ENCODE assay signal across 8 cellular contexts in genomic region chr17:64776720-64777412, GRCh38.
DNase-seq lines count a peak whose midpoint lies in the region; ATAC-seq, FAIRE-seq and TF ChIP-seq lines count a peak whose summit lies in the region.
"Not testable (repeated sequence)": the region's sequence is repeated elsewhere in the genome, so short reads cannot be mapped to it uniquely, and the experiment has no call there.

No MANE protein-coding gene starts in this region.

- H3K9me3 Mint-ChIP-seq in Calu3 (ENCODE audit: low read depth, unreplicated experiment): not testable (repeated sequence)

- DNase-seq in Calu3 (peak; percentile 81), RCC 7860 (ENCODE audit: low spot score) (peak; percentile 66), mucosa of descending colon (peak; percentile 79 to 89 (median 89))
- peak; percentile 85 to 89 for DNase-seq in activated T-cell treated with anti-CD3 and anti-CD28 coated beads, Interleukin-2, amount 50 U/mL, for 48 hours
- DNase-seq in epithelial cell of proximal tubule (ENCODE audit: low read depth): not testable (repeated sequence)
- DNase-seq in stimulated activated CD8-positive, alpha-beta memory T cell treated with anti-CD3 and anti-CD28 coated beads, Interleukin-15, amount 100 ng/mL, for 48 hours (ENCODE audit: low read depth in 2 of 2): peak; percentile 49 to 61

- CTCF ChIA-PET in Calu3 (lab: Charles Lee): interaction anchor here (1.3 kb wide), 1 partner anchor 142 kb away, joined by 5 read pairs; no protein-coding TSS in a partner anchor

- BruUV-seq in Calu3 (replicated peaks; lab: Mats Ljungman, UMichigan): not testable (repeated sequence)

- H3K27me3 Mint-ChIP-seq in Calu3 (ENCODE audit: unreplicated experiment): not testable (repeated sequence)

- FAIRE-seq in RCC 7860 (lab: Jason Lieb, UNC): peak; percentile 4

- H3K4me3 Mint-ChIP-seq in Calu3 (ENCODE audit: low read depth, unreplicated experiment): not testable (repeated sequence)

- H3K4me1 Mint-ChIP-seq in Calu3 (ENCODE audit: low read depth, unreplicated experiment): not testable (repeated sequence)

- H3K36me3 ChIP-seq in mucosa of descending colon (ENCODE audit: low read depth): not testable (repeated sequence)

- H3K9me3 ChIP-seq in mucosa of descending colon: not testable (repeated sequence)

- TF ChIP-seq CTCF in Calu3 (IDR thresholded peaks at IDR 0.05; ENCODE audit: unreplicated experiment): peak; percentile 85
- peak; percentile 91 for TF ChIP-seq CTCF in LNCAP (IDR thresholded peaks at IDR 0.05)
- peak; percentile 73 for TF ChIP-seq CTCF in epithelial cell of proximal tubule (conservative IDR thresholded peaks at IDR 0.05; ENCODE audit: low read depth, low read length)
- peak; percentile 94 for TF ChIP-seq CTCF in mucosa of descending colon (IDR thresholded peaks at IDR 0.05)

- H3K36me3 Mint-ChIP-seq in Calu3 (ENCODE audit: insufficient read depth, unreplicated experiment): peaks cover 57% of the 10 kb centered on the region

- intact Hi-C loops in Calu3 (cut with micrococcal nuclease; ENCODE audit: unreplicated experiment): loop anchor here (10.0 kb wide), 1 partner anchor 148 kb away; no protein-coding TSS in a partner anchor
- intact Hi-C loops in mucosa of descending colon (cut with DNase I, micrococcal nuclease): not testable (repeated sequence)

- H3K4me1 ChIP-seq in mucosa of descending colon (ENCODE audit: low read depth): peaks cover 48% of the 10 kb centered on the region

- H3K27ac Mint-ChIP-seq in Calu3 (ENCODE audit: unreplicated experiment): not testable (repeated sequence)

- ATAC-seq in GM21723 (IDR thresholded peaks at IDR 0.05; ENCODE audit: unreplicated experiment) (peak; percentile 57), mucosa of descending colon (peak; percentile 44)

- H3K4me3 ChIP-seq in epithelial cell of proximal tubule (ENCODE audit: low read depth, low read length); mucosa of descending colon: not testable (repeated sequence)
